In the genomic region with DNA sequence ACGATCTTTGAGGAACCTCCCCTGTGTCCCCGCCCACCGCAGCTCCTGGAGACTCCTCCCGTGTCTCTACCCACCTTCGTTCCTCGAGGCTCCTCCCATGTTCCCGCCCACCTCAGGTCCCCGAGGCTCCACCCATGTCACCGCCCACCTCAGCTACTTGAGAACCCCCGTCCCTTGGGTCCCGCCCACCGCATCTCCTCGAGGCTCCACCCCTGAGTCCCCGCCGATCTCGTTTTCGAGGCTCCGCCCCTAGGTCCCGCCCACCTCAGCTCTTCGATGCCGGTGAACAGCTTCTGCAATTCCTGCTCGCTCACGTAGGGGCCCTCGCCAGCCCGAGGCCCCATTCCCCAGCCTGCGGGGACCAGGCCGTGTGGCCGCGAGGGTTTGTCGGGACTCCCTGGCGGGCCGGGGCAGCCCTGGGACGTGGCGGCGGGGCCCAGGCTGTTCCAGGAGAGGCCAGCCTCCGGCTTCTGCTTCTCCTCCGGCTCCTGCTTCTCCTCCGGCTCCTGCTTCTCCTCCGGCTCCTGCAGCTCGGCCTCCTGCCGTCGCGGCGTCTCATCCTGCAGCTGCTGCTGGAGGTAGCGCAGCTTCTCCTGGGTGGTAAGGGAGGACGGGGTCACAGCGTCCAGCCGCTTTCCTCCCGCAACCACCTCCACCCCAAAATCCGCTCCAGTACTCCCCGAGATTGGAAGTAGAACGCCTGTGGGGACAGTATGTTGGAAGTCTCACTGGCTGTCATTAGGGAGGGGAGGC, we compare ENCODE assay signal across 8 cellular contexts. TPM values are rescaled to one million over a fixed set of nuclear protein-coding genes. Genes with fewer than 3 reads are reported as not detected.
DNase-seq lines count a peak whose midpoint lies in the region; ATAC-seq and TF ChIP-seq lines count a peak whose summit lies in the region.

No MANE protein-coding gene starts in this region.

- H3K27me3 ChIP-seq in lower lobe of right lung (ENCODE audit: low read depth): no peaks in the 10 kb centered on the region
- H3K27me3 ChIP-seq in suprapubic skin: no peaks in the 10 kb centered on the region

- ATAC-seq in lower lobe of right lung (peak; percentile 33 to 40), GM21367 (IDR thresholded peaks at IDR 0.05; ENCODE audit: unreplicated experiment) (no peak)

- 57% methylated on average over 34 of the region's 52 CpGs for WGBS in suprapubic skin

- peak; percentile 31 for DNase-seq in EH (ENCODE audit: low read depth)
- peak; percentile 52 for DNase-seq in T follicular helper cell (ENCODE audit: low read depth)
- peak; percentile 39 for DNase-seq in astrocyte of the hippocampus (ENCODE audit: low read depth, low spot score)
- peak; percentile 70 for DNase-seq in lower lobe of right lung
- DNase-seq in suprapubic skin (ENCODE audit: low spot score in 2 of 2): peak; percentile 75 to 81
- DNase-seq in HuH-7.5 (ENCODE audit: low spot score): no peak
- DNase-seq in Ammon's horn (ENCODE audit: low spot score): no peak

- intact Hi-C loops in lower lobe of right lung (cut with DNase I): no loop called here

- H3K4me3 ChIP-seq in lower lobe of right lung (no peak overlapping the region), suprapubic skin (no peak overlapping the region)

- H3K27ac ChIP-seq in lower lobe of right lung: no peak overlapping the region
- H3K27ac ChIP-seq in suprapubic skin: no peak overlapping the region

- H3K9me3 ChIP-seq in lower lobe of right lung (no peaks in the 10 kb centered on the region), suprapubic skin (no peaks in the 10 kb centered on the region)

- no peak for TF ChIP-seq POLR2A in suprapubic skin (IDR thresholded peaks at IDR 0.05)

- no peak for TF ChIP-seq CTCF in lower lobe of right lung (IDR thresholded peaks at IDR 0.05)
- TF ChIP-seq CTCF in suprapubic skin (IDR thresholded peaks at IDR 0.05): no peak

- H3K4me1 ChIP-seq in lower lobe of right lung: no peaks in the 10 kb centered on the region
- H3K4me1 ChIP-seq in suprapubic skin: no peaks in the 10 kb centered on the region

- H3K36me3 ChIP-seq in lower lobe of right lung: no peaks in the 10 kb centered on the region
- no peaks in the 10 kb centered on the region for H3K36me3 ChIP-seq in suprapubic skin

- no peak for TF ChIP-seq EP300 in suprapubic skin (IDR thresholded peaks at IDR 0.05)

RNA-seq across cellular contexts. Expression of gene TSKS, which starts 16.7 kb away (rescaled TPM):
- total RNA-seq in lower lobe of right lung (1.2 TPM), suprapubic skin (1 to 10 TPM in 2 of 4 donors, not detected in 2; 1.7 to 2.5 TPM)

RNA-seq across cellular contexts. Expression of gene AP2A1, which starts 20.4 kb away (rescaled TPM):
- total RNA-seq in lower lobe of right lung (67.6 TPM), suprapubic skin (100 to 1,000 TPM in 1 of 4 donors, 10 to 100 TPM in 3; 78.1 to 101 (median 93.4) TPM)

RNA-seq across cellular contexts. Expression of gene CPT1C, which starts 55.5 kb away (rescaled TPM):
- total RNA-seq in lower lobe of right lung (3.8 TPM), suprapubic skin (1 to 10 TPM in 1 of 4 donors, under 1 TPM in 3; 0.57 to 1.2 (median 0.92) TPM)

RNA-seq across cellular contexts. Expression of gene ADM5, which starts 57.0 kb away (rescaled TPM):
- 2.1 TPM for total RNA-seq in lower lobe of right lung
- total RNA-seq in suprapubic skin: 1 to 10 TPM; 1.8 to 7.6 (median 4.1) TPM

Comparison
In these comparisons a context has a peak if more than half of its experiments do, and no peak if none do; other contexts are left out.
1. DNase-seq: peak in EH (single experiment), T follicular helper cell (single experiment), astrocyte of the hippocampus (single experiment), lower lobe of right lung (single experiment) and suprapubic skin (2 of 2); none in HuH-7.5 (single experiment) and Ammon's horn (single experiment).